In genomic region chr19:39407644-39408391, GRCh38 we compare ENCODE assay signal across 8 cellular contexts. TPM values are rescaled to one million over a fixed set of nuclear protein-coding genes. Genes with fewer than 3 reads are reported as not detected.
DNase-seq lines count a peak whose midpoint lies in the region; ATAC-seq and TF ChIP-seq lines count a peak whose summit lies in the region.

No MANE protein-coding gene starts in this region.

- no TSS peak for BruUV-seq in Caco-2 (replicated peaks; lab: Mats Ljungman, UMichigan)

- peak overlapping the region; percentile 77 for H3K4me3 Mint-ChIP-seq in Caco-2 (ENCODE audit: unreplicated experiment)
- peak overlapping the region; percentile 86 for H3K4me3 Mint-ChIP-seq in activated naive CD8-positive, alpha-beta T cell treated with anti-CD3 and anti-CD28 coated beads, Interleukin-2, amount 50 U/mL, for 24 hours

- H3K9me3 ChIP-seq in Caco-2 = no peaks in the 10 kb centered on the region
- no peaks in the 10 kb centered on the region for H3K9me3 ChIP-seq in OCI-LY3 (ENCODE audit: insufficient read depth, low read length)
- H3K9me3 ChIP-seq in right cardiac atrium (ENCODE audit: control insufficient read depth, low read length) = no peaks in the 10 kb centered on the region
- no peaks in the 10 kb centered on the region for H3K9me3 ChIP-seq in skeletal muscle tissue (ENCODE audit: control insufficient read depth in 3 of 3, low read length in 3 of 3)

- peaks cover 29% of the 10 kb centered on the region for H3K4me1 ChIP-seq in Caco-2
- H3K4me1 ChIP-seq in OCI-LY3 (ENCODE audit: low read length) = peaks cover 50% of the 10 kb centered on the region
- peaks cover 8% of the 10 kb centered on the region for H3K4me1 ChIP-seq in right cardiac atrium (ENCODE audit: control insufficient read depth, insufficient read depth, low read length)
- H3K4me1 ChIP-seq in skeletal muscle tissue (ENCODE audit: control insufficient read depth in 3 of 3, insufficient read depth in 3 of 3, low read length in 3 of 3) = peaks cover 38 to 49% (median 47%) of the 10 kb centered on the region in 3 donors

- TF ChIP-seq CTCF in Caco-2 (IDR thresholded peaks at IDR 0.05; ENCODE audit: insufficient read depth in 1 of 2, low read depth in 1 of 2, low read length in 1 of 2, severe bottlenecking in 1 of 2, unreplicated experiment in 1 of 2) = no peak
- TF ChIP-seq CTCF in OCI-LY3 (IDR thresholded peaks at IDR 0.05; ENCODE audit: low read depth, low read length) = no peak

- H3K79me2 ChIP-seq in OCI-LY3 (ENCODE audit: low read length) = peaks cover 39% of the 10 kb centered on the region

- H3K9me3 Mint-ChIP-seq in Caco-2 (ENCODE audit: unreplicated experiment) = no peaks in the 10 kb centered on the region
- H3K9me3 Mint-ChIP-seq in activated naive CD8-positive, alpha-beta T cell treated with anti-CD3 and anti-CD28 coated beads, Interleukin-2, amount 50 U/mL, for 24 hours = no peaks in the 10 kb centered on the region

- WGBS in right cardiac atrium = 16% methylated on average over 41 of the region's 41 CpGs

- H3K27me3 ChIP-seq in Caco-2 (replicated peaks; ENCODE audit: control insufficient read depth, insufficient read depth, low read length) = no peaks in the 10 kb centered on the region
- no peaks in the 10 kb centered on the region for H3K27me3 ChIP-seq in OCI-LY3 (ENCODE audit: low read depth, low read length)
- H3K27me3 ChIP-seq in right cardiac atrium (ENCODE audit: control insufficient read depth, insufficient read depth) = no peaks in the 10 kb centered on the region
- H3K27me3 ChIP-seq in skeletal muscle tissue (ENCODE audit: control insufficient read depth in 3 of 3, insufficient read depth in 3 of 3, low read length in 3 of 3) = no peaks in the 10 kb centered on the region

- no peak overlapping the region for H2AFZ ChIP-seq in OCI-LY3 (ENCODE audit: low read depth, low read length)

- POLR2A ChIA-PET in Caco-2 (lab: Charles Lee) = interaction anchor here (0.8 to 4.1 kb wide), 3 partner anchors 10 to 65 kb away, joined by 3 to 27 read pairs (median 3); partner anchors contain the start of genes MED29, PAF1 and SAMD4B

- peaks cover 82% of the 10 kb centered on the region for H3K36me3 Mint-ChIP-seq in Caco-2 (ENCODE audit: insufficient read depth, unreplicated experiment)
- peaks cover 17% of the 10 kb centered on the region for H3K36me3 Mint-ChIP-seq in activated naive CD8-positive, alpha-beta T cell treated with anti-CD3 and anti-CD28 coated beads, Interleukin-2, amount 50 U/mL, for 24 hours (ENCODE audit: low read depth)

- H3K27me3 Mint-ChIP-seq in Caco-2 (ENCODE audit: insufficient read depth, unreplicated experiment) = peaks cover 3% of the 10 kb centered on the region
- H3K27me3 Mint-ChIP-seq in activated naive CD8-positive, alpha-beta T cell treated with anti-CD3 and anti-CD28 coated beads, Interleukin-2, amount 50 U/mL, for 24 hours = peaks cover 2% of the 10 kb centered on the region

- H3K9ac ChIP-seq in OCI-LY3 (ENCODE audit: low read length) = peak overlapping the region; percentile 97
- peak overlapping the region; percentile 84 to 99 (median 93) for H3K9ac ChIP-seq in skeletal muscle tissue (ENCODE audit: low read depth in 1 of 3, low read length in 3 of 3)

- ATAC-seq in activated naive CD8-positive, alpha-beta T cell treated with anti-CD3 and anti-CD28 coated beads, Interleukin-2, amount 50 U/mL, for 24 hours = no peak
- ATAC-seq in right cardiac atrium (no peak), GM19455 (IDR thresholded peaks at IDR 0.05; ENCODE audit: unreplicated experiment) (no peak), GM19328 (IDR thresholded peaks at IDR 0.05; ENCODE audit: unreplicated experiment) (no peak), HG02642 (IDR thresholded peaks at IDR 0.05; ENCODE audit: poor library complexity, unreplicated experiment) (no peak)

- peak overlapping the region; percentile 90 for H3K27ac Mint-ChIP-seq in Caco-2 (ENCODE audit: unreplicated experiment)
- H3K27ac Mint-ChIP-seq in activated naive CD8-positive, alpha-beta T cell treated with anti-CD3 and anti-CD28 coated beads, Interleukin-2, amount 50 U/mL, for 24 hours = peak overlapping the region; percentile 92

- peak overlapping the region; percentile 94 for H3K4me3 ChIP-seq in Caco-2 (ENCODE audit: low read depth, low read length)
- H3K4me3 ChIP-seq in OCI-LY3 (ENCODE audit: low read length) = peak overlapping the region; percentile 88
- peak overlapping the region; percentile 83 for H3K4me3 ChIP-seq in right cardiac atrium (ENCODE audit: low read length)
- peak overlapping the region; percentile 92 to 94 (median 94) for H3K4me3 ChIP-seq in skeletal muscle tissue (ENCODE audit: low read length in 3 of 3)

- DNase-seq in Caco-2 = peak in 1 of 2 experiments; percentile 47
- peak; percentile 66 for DNase-seq in activated naive CD8-positive, alpha-beta T cell treated with anti-CD3 and anti-CD28 coated beads, Interleukin-2, amount 50 U/mL, for 24 hours
- DNase-seq in right cardiac atrium = peak; percentile 63 to 82 (median 82)

- intact Hi-C loops in Caco-2 (cut with micrococcal nuclease; ENCODE audit: unreplicated experiment) = no loop called here
- intact Hi-C loops in right cardiac atrium (cut with DNase I) = no loop called here

- peaks cover 4% of the 10 kb centered on the region; the same call in 1 of the 2 replicates for H3K36me3 ChIP-seq in Caco-2 (ENCODE audit: control insufficient read depth, insufficient read depth, low read length)
- H3K36me3 ChIP-seq in OCI-LY3 (replicated peaks; ENCODE audit: low read depth, low read length) = peaks cover 22% of the 10 kb centered on the region
- peaks cover 11 to 13% (median 13%) of the 10 kb centered on the region in 3 donors for H3K36me3 ChIP-seq in skeletal muscle tissue (ENCODE audit: control insufficient read depth in 3 of 3, insufficient read depth in 3 of 3, low read length in 3 of 3)

- H4K20me1 ChIP-seq in OCI-LY3 (ENCODE audit: insufficient read depth, low read length) = peaks cover 18% of the 10 kb centered on the region

- H3K27ac ChIP-seq in OCI-LY3 (ENCODE audit: low read length) (peak overlapping the region; percentile 93), right cardiac atrium (ENCODE audit: low read length) (peak overlapping the region; percentile 98), skeletal muscle tissue (ENCODE audit: low read depth, low read length) (peak overlapping the region; percentile 100)

- H3K4me2 ChIP-seq in OCI-LY3 (ENCODE audit: low read length) = peak overlapping the region; percentile 96

- H3K4me1 Mint-ChIP-seq in Caco-2 (ENCODE audit: low read depth, unreplicated experiment) = peaks cover 38% of the 10 kb centered on the region
- peaks cover 63% of the 10 kb centered on the region for H3K4me1 Mint-ChIP-seq in activated naive CD8-positive, alpha-beta T cell treated with anti-CD3 and anti-CD28 coated beads, Interleukin-2, amount 50 U/mL, for 24 hours

- CTCF ChIA-PET in Caco-2 (lab: Charles Lee) = interaction anchor here (4.1 kb wide), 1 partner anchor 10 kb away, joined by 17 read pairs; no protein-coding TSS in a partner anchor

RNA-seq across cellular contexts. Expression of gene ZFP36, which starts 1.2 kb away (rescaled TPM):
- total RNA-seq in Caco-2 (2022) = 25.8 and 29.7 TPM in 2 replicates
- 100 to 1,000 TPM in 1 of 4 donors, 10 to 100 TPM in 3; 38.1 to 157 (median 56.4) TPM for total RNA-seq in right cardiac atrium
- 203 TPM for polyA plus RNA-seq in right cardiac atrium
- total RNA-seq in skeletal muscle tissue = 3.1 TPM

RNA-seq across cellular contexts. Expression of gene PLEKHG2, which starts 4.7 kb away (rescaled TPM):
- total RNA-seq in Caco-2 (2022) (49.8 and 64.1 TPM in 2 replicates), right cardiac atrium (10 to 100 TPM; 13.1 to 29.5 (median 20.1) TPM), skeletal muscle tissue (15.7 TPM)
- polyA plus RNA-seq in right cardiac atrium = 11.3 TPM

RNA-seq across cellular contexts. Expression of gene MED29, which starts 16.6 kb away (rescaled TPM):
- 50.3 and 50.8 TPM in 2 replicates for total RNA-seq in Caco-2 (2022)
- total RNA-seq in right cardiac atrium = 10 to 100 TPM; 25.1 to 31.8 (median 27.0) TPM
- polyA plus RNA-seq in right cardiac atrium = 38.3 TPM
- total RNA-seq in skeletal muscle tissue = 9.4 TPM

RNA-seq across cellular contexts. Expression of gene PAF1, which starts 16.9 kb away (rescaled TPM):
- 57.9 and 59.0 TPM in 2 replicates for total RNA-seq in Caco-2 (2022)
- total RNA-seq in right cardiac atrium = 10 to 100 TPM; 41.0 to 42.8 (median 41.3) TPM
- polyA plus RNA-seq in right cardiac atrium = 43.5 TPM
- 25.1 TPM for total RNA-seq in skeletal muscle tissue

RNA-seq across cellular contexts. Expression of gene RPS16, which starts 27.9 kb away (rescaled TPM):
- total RNA-seq in Caco-2 (2022) = 2,801 and 3,019 TPM in 2 replicates
- total RNA-seq in right cardiac atrium = 1,000 to 10,000 TPM; 1,282 to 1,746 (median 1,468) TPM
- 1,560 TPM for polyA plus RNA-seq in right cardiac atrium
- total RNA-seq in skeletal muscle tissue = 128 TPM
